ENCODE assay signal across 8 cellular contexts in genomic region chr3:51385621-51386091, GRCh38. TPM values are rescaled to one million over a fixed set of nuclear protein-coding genes. Genes with fewer than 3 reads are reported as not detected.
DNase-seq lines count a peak whose midpoint lies in the region; ATAC-seq and TF ChIP-seq lines count a peak whose summit lies in the region.

No MANE protein-coding gene starts in this region.

- H3K9me3 ChIP-seq in ES-I3 (ENCODE audit: control insufficient read depth, insufficient read depth, low read length) (0 out of 2 replicates have a peak, but pooled peaks cover 5% of the 10 kb centered on the region), Panc1 (ENCODE audit: control insufficient read depth, insufficient read depth, low read depth, low read length) (no peaks in the 10 kb centered on the region), parathyroid adenoma (ENCODE audit: control insufficient read depth, low read length) (no peaks in the 10 kb centered on the region)

- peak overlapping the region; percentile 87 to 89 for H3K4me3 ChIP-seq in Panc1 (ENCODE audit: low read depth in 2 of 2, low read length in 2 of 2)
- H3K4me3 ChIP-seq in parathyroid adenoma (ENCODE audit: low read depth, low read length), result peak overlapping the region; percentile 97

- in situ Hi-C loops in Panc1 (cut with HindIII; ENCODE audit: low pct_unique_long_range_greater_than_20kb, low sequenced_read_pairs), result no loop called here

- H3K4me1 ChIP-seq in ES-I3 (ENCODE audit: insufficient read depth, low read length) (peaks cover 4% of the 10 kb centered on the region), Panc1 (ENCODE audit: control insufficient read depth, insufficient read depth, low read length) (peaks cover 29% of the 10 kb centered on the region), parathyroid adenoma (peaks cover 29% of the 10 kb centered on the region)

- H3K9ac ChIP-seq in ES-I3 (ENCODE audit: low read depth, low read length) (peak overlapping the region; percentile 81), parathyroid adenoma (no peak overlapping the region)

- CTCF ChIA-PET in Panc1 (lab: Charles Lee), result interaction anchor here (0.6 to 0.7 kb wide), 4 partner anchors 66 to 1756 kb away, joined by 3 to 4 read pairs (median 4); no protein-coding TSS in a partner anchor

- H3K36me3 ChIP-seq in ES-I3 (ENCODE audit: insufficient read depth, low read length) (peaks cover 19% of the 10 kb centered on the region), Panc1 (ENCODE audit: control insufficient read depth, insufficient read depth, low read length) (peaks cover 4% of the 10 kb centered on the region), parathyroid adenoma (ENCODE audit: control insufficient read depth, insufficient read depth, low read length) (no peaks in the 10 kb centered on the region)

- intact Hi-C loops in Panc1 (cut with micrococcal nuclease; ENCODE audit: unreplicated experiment), result no loop called here

- no peaks in the 10 kb centered on the region for H3K27me3 ChIP-seq in Panc1 (ENCODE audit: control insufficient read depth, insufficient read depth, low read length)
- no peaks in the 10 kb centered on the region for H3K27me3 ChIP-seq in parathyroid adenoma (ENCODE audit: control insufficient read depth, insufficient read depth, low read length)

- peak overlapping the region; percentile 71 for H3K4me2 ChIP-seq in parathyroid adenoma (ENCODE audit: low read length)

- BruUV-seq in Panc1 (replicated peaks; lab: Mats Ljungman, UMichigan), result no TSS peak

- H3K79me2 ChIP-seq in parathyroid adenoma, result peaks cover 3% of the 10 kb centered on the region

- ATAC-seq in Panc1 (no peak), GM19467 (IDR thresholded peaks at IDR 0.05; ENCODE audit: unreplicated experiment) (no peak), HG02588 (IDR thresholded peaks at IDR 0.05; ENCODE audit: unreplicated experiment) (no peak)

- peak overlapping the region; percentile 80 for H2AFZ ChIP-seq in parathyroid adenoma

- H3K27ac ChIP-seq in Panc1 (ENCODE audit: low read length) (peak overlapping the region; percentile 89), epithelial cell of prostate (peak overlapping the region; percentile 69), parathyroid adenoma (peak overlapping the region; percentile 85)

- POLR2A ChIA-PET in Panc1 (lab: Charles Lee), result interaction anchor here (0.6 to 0.7 kb wide), 2 partner anchors 56 to 144 kb away, joined by 4 to 5 read pairs; no protein-coding TSS in a partner anchor

- TF ChIP-seq CTCF in Panc1 (IDR thresholded peaks at IDR 0.05) (no peak), parathyroid adenoma (IDR thresholded peaks at IDR 0.05) (no peak)

- DNase-seq in Panc1 (ENCODE audit: low read depth, low spot score) (no peak), epithelial cell of prostate (ENCODE audit: low read depth, low spot score) (no peak), GM19240 (ENCODE audit: insufficient read length, low spot score) (no peak), NCI-H1930 (lab: John Stamatoyannopoulos, UW) (no peak)

RNA-seq across cellular contexts. Expression of gene MANF, which starts 0.6 kb away (rescaled TPM):
- 69.9 TPM for total RNA-seq in Panc1 (2021; ENCODE audit: unreplicated experiment)
- polyA plus RNA-seq in Panc1 (2012; ENCODE audit: insufficient read length), result 57.3 TPM

RNA-seq across cellular contexts. Expression of gene RBM15B, which starts 5.4 kb away (rescaled TPM):
- 30.9 TPM for total RNA-seq in Panc1 (2021; ENCODE audit: unreplicated experiment)
- polyA plus RNA-seq in Panc1 (2012; ENCODE audit: insufficient read length), result 30.8 TPM
